In genomic region chr18:61551586-61551985, GRCh38 we compare ENCODE assay signal across 8 cellular contexts.
A peak's percentile ranks its signal among the peaks of the same experiment; 100 is the strongest.
DNase-seq lines count a peak whose midpoint lies in the region; ATAC-seq and TF ChIP-seq lines count a peak whose summit lies in the region.

No MANE protein-coding gene starts in this region.

- H3K27ac ChIP-seq in WERI-Rb-1: no peak overlapping the region

- ATAC-seq in HG02852 (IDR thresholded peaks at IDR 0.05; ENCODE audit: unreplicated experiment): peak; percentile 81

- peaks cover 11% of the 10 kb centered on the region for H3K27me3 Mint-ChIP-seq in glutamatergic neuron (ENCODE audit: unreplicated experiment)

- no peak overlapping the region for H3K27ac Mint-ChIP-seq in glutamatergic neuron (ENCODE audit: unreplicated experiment)

- H3K36me3 ChIP-seq in WERI-Rb-1: no peaks in the 10 kb centered on the region

- no peaks in the 10 kb centered on the region for H3K9me3 ChIP-seq in WERI-Rb-1 (ENCODE audit: severe bottlenecking)

- no peak overlapping the region for H3K4me3 ChIP-seq in WERI-Rb-1 (ENCODE audit: low read depth, low read length)

- H3K9me3 Mint-ChIP-seq in glutamatergic neuron (ENCODE audit: unreplicated experiment): peaks cover 2% of the 10 kb centered on the region

- DNase-seq in AML-193 (lab: John Stamatoyannopoulos, UW) (peak; percentile 21 to 27), GM13977 (ENCODE audit: low spot score) (peak; percentile 75), NCI-H1930 (lab: John Stamatoyannopoulos, UW) (peak; percentile 6 to 53), WERI-Rb-1 (peak; percentile 70), glutamatergic neuron (no peak), renal cortical epithelial cell (ENCODE audit: low read depth) (peak; percentile 87), DMS79 (lab: John Stamatoyannopoulos, UW) (no peak)

- H3K36me3 Mint-ChIP-seq in glutamatergic neuron (ENCODE audit: unreplicated experiment): no peaks in the 10 kb centered on the region

- H3K4me1 Mint-ChIP-seq in glutamatergic neuron (ENCODE audit: low read depth, unreplicated experiment): peaks cover 10% of the 10 kb centered on the region

- in situ Hi-C loops in GM13977 (cut with MboI; ENCODE audit: low pct_unique_long_range_greater_than_20kb, low sequenced_read_pairs, unreplicated experiment): no loop called here

- TF ChIP-seq CTCF in GM13977 (IDR thresholded peaks at IDR 0.05; ENCODE audit: extremely low read depth, insufficient read depth, missing control alignments) (peak; percentile 65), WERI-Rb-1 (IDR thresholded peaks at IDR 0.05; ENCODE audit: low read depth, low read length) (peak; percentile 77), glutamatergic neuron (IDR thresholded peaks at IDR 0.05; ENCODE audit: partially characterized antibody, unreplicated experiment) (peak; percentile 86)

- no peak overlapping the region for H3K4me3 Mint-ChIP-seq in glutamatergic neuron (ENCODE audit: unreplicated experiment)

- no peaks in the 10 kb centered on the region for H3K27me3 ChIP-seq in WERI-Rb-1 (ENCODE audit: insufficient read depth, low read depth, severe bottlenecking)

Comparison
In these comparisons a context has a peak if more than half of its experiments do, and no peak if none do; other contexts are left out.
1. DNase-seq: peak in AML-193 (2 of 2), GM13977 (single experiment), NCI-H1930 (2 of 2), WERI-Rb-1 (single experiment) and renal cortical epithelial cell (single experiment); none in glutamatergic neuron (single experiment) and DMS79 (single experiment).
2. Peak in every context shown above with its lines, with median percentiles within 50 percentile points of each other: CTCF ChIP-seq.